In the genomic region with DNA sequence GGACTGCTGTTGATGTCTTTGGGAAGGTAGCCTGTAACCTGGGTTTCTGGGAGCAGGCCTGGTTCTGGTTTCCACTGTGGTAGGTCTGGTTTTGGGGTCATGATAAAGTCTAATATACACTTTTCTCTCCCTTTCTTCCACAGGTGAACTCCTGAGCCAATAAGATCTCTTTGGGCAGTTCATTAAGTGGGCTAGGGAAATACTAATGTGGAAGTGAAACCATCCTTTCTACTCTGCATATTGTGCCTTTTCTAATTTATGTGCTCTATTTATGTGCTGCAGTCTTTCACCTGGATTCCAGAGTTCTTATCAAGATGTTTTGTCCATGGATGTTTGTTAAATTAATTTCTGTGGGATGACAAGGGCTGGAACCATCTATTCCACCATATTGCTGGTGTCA, we compare ENCODE assay signal across 29 cellular contexts.
A peak's percentile ranks its signal among the peaks of the same experiment; 100 is the strongest.
DNase-seq lines count a peak whose midpoint lies in the region; ATAC-seq, FAIRE-seq and TF ChIP-seq lines count a peak whose summit lies in the region.
"Had no signal": no experiment of that assay in that cellular context is flagged by ENCODE, and none has a peak within 500 bp of the region (broad histone marks: within the 10 kb centered on the region; RNA-seq: fewer than 3 reads in every experiment).

No MANE protein-coding gene starts in this region.

- H3K9me2 ChIP-seq in HCT116 (ENCODE audit: insufficient read depth) = 0 out of 2 replicates have a peak, but pooled peaks cover 5% of the 10 kb centered on the region

- no peaks in the 10 kb centered on the region for H3K79me2 ChIP-seq in HCT116 (ENCODE audit: insufficient read depth, low read length)

- H3K27ac ChIP-seq in HCT116 (ENCODE audit: low read depth, low read length) = no peak overlapping the region
- H3K27ac ChIP-seq: cardiac muscle cell, coronary artery, psoas muscle, RWPE1, thyroid gland had no signal

- FAIRE-seq in GM12891 (lab: Jason Lieb, UNC) = no peak
- FAIRE-seq: D721Med, H54, TTC549 had no signal

- H2AFZ ChIP-seq in HCT116 (ENCODE audit: low read depth, low read length, poor library complexity, severe bottlenecking) = peak overlapping the region; percentile 33

- H3K36me3 ChIP-seq in HCT116 (ENCODE audit: control insufficient read depth in 1 of 2, insufficient read depth in 2 of 2, low read length in 2 of 2) = no peaks in the 10 kb centered on the region
- H3K36me3 ChIP-seq: cardiac muscle cell, MG63, thyroid gland had no signal

- TF ChIP-seq POLR2A in GM12891 (IDR thresholded peaks at IDR 0.05; ENCODE audit: low read depth, low read length) = no peak
- TF ChIP-seq POLR2A in HCT116 (IDR thresholded peaks at IDR 0.05; ENCODE audit: borderline replicate concordance, extremely low read depth, insufficient read depth, insufficient read length) = no peak

- BruUV-seq in HCT116 (replicated peaks; lab: Mats Ljungman, UMichigan) = no TSS peak

- CTCF ChIA-PET in HCT116 (lab: Charles Lee) = no interaction called here

- H3K27me3 ChIP-seq in HCT116 (ENCODE audit: insufficient read depth, low read length) = no peaks in the 10 kb centered on the region
- H3K27me3 ChIP-seq: cardiac muscle cell, MG63, thyroid gland had no signal

- RAD21 ChIA-PET in HCT116 (lab: Charles Lee; ENCODE audit: low non-redundant PET in 1 of 2, low total read pairs in 2 of 2, uncharacterized antibody in 2 of 2, unreplicated experiment in 2 of 2) = no interaction called here

- H3K9ac ChIP-seq in HCT116 (ENCODE audit: low read length) = no peak overlapping the region

- DNase-seq in GM12891 (ENCODE audit: insufficient read length, low spot score) = no peak
- DNase-seq in HCT116 (ENCODE audit: low read depth, low spot score) = no peak
- DNase-seq in stimulated activated naive CD4-positive, alpha-beta T cell treated with Interleukin-2 at 50 U/mL for 16 hours (lab: John Stamatoyannopoulos, UW) = no peak
- DNase-seq in foreskin melanocyte = no peak
- DNase-seq in DMS53 treated with DMSO at 0.1 percent for 48 hours (lab: John Stamatoyannopoulos, UW; ENCODE audit: unreplicated experiment) = no peak
- DNase-seq: activated CD8-positive, alpha-beta T cell treated with anti-CD3 and anti-CD28 coated beads for 36 hours; CD4-positive, alpha-beta T cell; effector memory CD4-positive, alpha-beta T cell; islet precursor cell; KBM-7; left ventricle myocardium superior; MG63; naive thymus-derived CD4-positive, alpha-beta T cell; NCI-H1436 treated with DMSO at 0.1 percent for 48 hours; NCI-H446; nucleus accumbens; psoas muscle; T-helper 1 cell; thyroid gland had no signal

- H3K4me3 ChIP-seq in HCT116 (replicated peaks in 1 of 2; ENCODE audit: low read depth in 1 of 2, low read length in 2 of 2) = no peak overlapping the region
- H3K4me3 ChIP-seq: cardiac muscle cell, coronary artery, MG63, psoas muscle, thyroid gland had no signal

- no peak for TF ChIP-seq RAD21 in HCT116 (IDR thresholded peaks at IDR 0.05; ENCODE audit: low read depth)

- H3K4me1 ChIP-seq in HCT116 (ENCODE audit: control insufficient read depth in 1 of 2, insufficient read depth in 2 of 2, low read length in 2 of 2) = no peaks in the 10 kb centered on the region
- H3K4me1 ChIP-seq: psoas muscle, thyroid gland had no signal

- no peaks in the 10 kb centered on the region for H3K9me3 ChIP-seq in HCT116 (ENCODE audit: control insufficient read depth in 1 of 2, insufficient read depth in 1 of 2, low read depth in 1 of 2, low read length in 2 of 2)
- H3K9me3 ChIP-seq: thyroid gland had no signal

- TF ChIP-seq CTCF in HCT116 (IDR thresholded peaks at IDR 0.05 in 2 of 3, conservative IDR thresholded peaks at IDR 0.05 in 1 of 3; ENCODE audit: borderline replicate concordance in 1 of 3, insufficient read depth in 1 of 3, low read depth in 2 of 3, low read length in 2 of 3) = no peak

- no peak overlapping the region for H3K4me2 ChIP-seq in HCT116 (ENCODE audit: low read length)

- POLR2A ChIA-PET in HCT116 (lab: Charles Lee) = no interaction called here

- peak; percentile 56 for ATAC-seq in GM19043 (IDR thresholded peaks at IDR 0.05; ENCODE audit: low read depth, unreplicated experiment)
- no peak for ATAC-seq in HCT116
- ATAC-seq in HG03378 (IDR thresholded peaks at IDR 0.05; ENCODE audit: unreplicated experiment) = peak; percentile 72
- ATAC-seq in HG03354 (IDR thresholded peaks at IDR 0.05; ENCODE audit: poor library complexity, severe bottlenecking, unreplicated experiment) = no peak
- ATAC-seq: activated CD4-positive, CD25-positive, alpha-beta regulatory T cell treated with anti-CD3 and anti-CD28 coated beads, Interleukin-2, amount 50 U/mL, for 24 hours; activated CD8-positive, alpha-beta T cell treated with anti-CD3 and anti-CD28 coated beads for 36 hours; left ventricle myocardium superior; naive thymus-derived CD4-positive, alpha-beta T cell; psoas muscle had no signal

- intact Hi-C loops in HCT116 (cut with micrococcal nuclease) = no loop called here

- H4K20me1 ChIP-seq in HCT116 (ENCODE audit: insufficient read depth) = no peaks in the 10 kb centered on the region

TF ChIP-seq in GM12891, 5 proteins besides CTCF, POLR2A, EP300 and RAD21:
- TF ChIP-seq PAX5 (IDR thresholded peaks at IDR 0.05; ENCODE audit: insufficient read depth, low read length, severe bottlenecking) = no peak
- TF ChIP-seq POU2F2 (IDR thresholded peaks at IDR 0.05; ENCODE audit: low read depth, low read length) = no peak
- TF ChIP-seq SPI1 (IDR thresholded peaks at IDR 0.05; ENCODE audit: low read depth, low read length) = peak; percentile 83
- TF ChIP-seq TAF1 (IDR thresholded peaks at IDR 0.05; ENCODE audit: low read depth, low read length) = no peak
- no peak for TF ChIP-seq POLR2AphosphoS5 (IDR thresholded peaks at IDR 0.05; ENCODE audit: low read depth, low read length)

TF ChIP-seq in HCT116, 20 proteins besides CTCF, POLR2A, EP300 and RAD21:
- TF ChIP-seq, protein P1, sequence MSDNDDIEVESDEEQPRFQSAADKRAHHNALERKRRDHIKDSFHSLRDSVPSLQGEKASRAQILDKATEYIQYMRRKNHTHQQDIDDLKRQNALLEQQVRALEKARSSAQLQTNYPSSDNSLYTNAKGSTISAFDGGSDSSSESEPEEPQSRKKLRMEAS (IDR thresholded peaks at IDR 0.05) = no peak
- no peak for TF ChIP-seq YY1 (IDR thresholded peaks at IDR 0.05; ENCODE audit: extremely low read depth, insufficient replicate concordance, low read depth, low read length)
- TF ChIP-seq SP1 (IDR thresholded peaks at IDR 0.05; ENCODE audit: low read depth) = no peak
- no peak for TF ChIP-seq SRF (IDR thresholded peaks at IDR 0.05; ENCODE audit: low read depth)
- no peak for TF ChIP-seq EZH2 (IDR thresholded peaks at IDR 0.05)
- TF ChIP-seq, protein P2, sequence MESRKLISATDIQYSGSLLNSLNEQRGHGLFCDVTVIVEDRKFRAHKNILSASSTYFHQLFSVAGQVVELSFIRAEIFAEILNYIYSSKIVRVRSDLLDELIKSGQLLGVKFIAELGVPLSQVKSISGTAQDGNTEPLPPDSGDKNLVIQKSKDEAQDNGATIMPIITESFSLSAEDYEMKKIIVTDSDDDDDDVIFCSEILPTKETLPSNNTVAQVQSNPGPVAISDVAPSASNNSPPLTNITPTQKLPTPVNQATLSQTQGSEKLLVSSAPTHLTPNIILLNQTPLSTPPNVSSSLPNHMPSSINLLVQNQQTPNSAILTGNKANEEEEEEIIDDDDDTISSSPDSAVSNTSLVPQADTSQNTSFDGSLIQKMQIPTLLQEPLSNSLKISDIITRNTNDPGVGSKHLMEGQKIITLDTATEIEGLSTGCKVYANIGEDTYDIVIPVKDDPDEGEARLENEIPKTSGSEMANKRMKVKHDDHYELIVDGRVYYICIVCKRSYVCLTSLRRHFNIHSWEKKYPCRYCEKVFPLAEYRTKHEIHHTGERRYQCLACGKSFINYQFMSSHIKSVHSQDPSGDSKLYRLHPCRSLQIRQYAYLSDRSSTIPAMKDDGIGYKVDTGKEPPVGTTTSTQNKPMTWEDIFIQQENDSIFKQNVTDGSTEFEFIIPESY (IDR thresholded peaks at IDR 0.05; ENCODE audit: extremely low read depth, insufficient replicate concordance, low read length) = no peak
- TF ChIP-seq, protein P3, sequence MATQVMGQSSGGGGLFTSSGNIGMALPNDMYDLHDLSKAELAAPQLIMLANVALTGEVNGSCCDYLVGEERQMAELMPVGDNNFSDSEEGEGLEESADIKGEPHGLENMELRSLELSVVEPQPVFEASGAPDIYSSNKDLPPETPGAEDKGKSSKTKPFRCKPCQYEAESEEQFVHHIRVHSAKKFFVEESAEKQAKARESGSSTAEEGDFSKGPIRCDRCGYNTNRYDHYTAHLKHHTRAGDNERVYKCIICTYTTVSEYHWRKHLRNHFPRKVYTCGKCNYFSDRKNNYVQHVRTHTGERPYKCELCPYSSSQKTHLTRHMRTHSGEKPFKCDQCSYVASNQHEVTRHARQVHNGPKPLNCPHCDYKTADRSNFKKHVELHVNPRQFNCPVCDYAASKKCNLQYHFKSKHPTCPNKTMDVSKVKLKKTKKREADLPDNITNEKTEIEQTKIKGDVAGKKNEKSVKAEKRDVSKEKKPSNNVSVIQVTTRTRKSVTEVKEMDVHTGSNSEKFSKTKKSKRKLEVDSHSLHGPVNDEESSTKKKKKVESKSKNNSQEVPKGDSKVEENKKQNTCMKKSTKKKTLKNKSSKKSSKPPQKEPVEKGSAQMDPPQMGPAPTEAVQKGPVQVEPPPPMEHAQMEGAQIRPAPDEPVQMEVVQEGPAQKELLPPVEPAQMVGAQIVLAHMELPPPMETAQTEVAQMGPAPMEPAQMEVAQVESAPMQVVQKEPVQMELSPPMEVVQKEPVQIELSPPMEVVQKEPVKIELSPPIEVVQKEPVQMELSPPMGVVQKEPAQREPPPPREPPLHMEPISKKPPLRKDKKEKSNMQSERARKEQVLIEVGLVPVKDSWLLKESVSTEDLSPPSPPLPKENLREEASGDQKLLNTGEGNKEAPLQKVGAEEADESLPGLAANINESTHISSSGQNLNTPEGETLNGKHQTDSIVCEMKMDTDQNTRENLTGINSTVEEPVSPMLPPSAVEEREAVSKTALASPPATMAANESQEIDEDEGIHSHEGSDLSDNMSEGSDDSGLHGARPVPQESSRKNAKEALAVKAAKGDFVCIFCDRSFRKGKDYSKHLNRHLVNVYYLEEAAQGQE (IDR thresholded peaks at IDR 0.05; ENCODE audit: low read depth) = no peak
- TF ChIP-seq JUND (IDR thresholded peaks at IDR 0.05) = no peak
- no peak for TF ChIP-seq TCF7L2 (IDR thresholded peaks at IDR 0.05; ENCODE audit: borderline replicate concordance, extremely low read depth, insufficient read depth, insufficient read length)
- TF ChIP-seq ZFX (IDR thresholded peaks at IDR 0.05) = no peak
- no peak for TF ChIP-seq ZNF274 (IDR thresholded peaks at IDR 0.05; ENCODE audit: low read depth, low read length)
- TF ChIP-seq POLR2AphosphoS5 (IDR thresholded peaks at IDR 0.05; ENCODE audit: low read depth, low read length) = no peak
- no peak for TF ChIP-seq EGR1 (IDR thresholded peaks at IDR 0.05; ENCODE audit: low read depth)
- no peak for TF ChIP-seq CEBPB (IDR thresholded peaks at IDR 0.05; ENCODE audit: low read depth)
- TF ChIP-seq SIN3A (IDR thresholded peaks at IDR 0.05; ENCODE audit: low read depth) = no peak

Comparison
In these comparisons a context has a peak if more than half of its experiments do, and no peak if none do; other contexts are left out.
1. ATAC-seq: peak in GM19043 (single experiment) and HG03378 (single experiment); none in HCT116 (single experiment) and HG03354 (single experiment).